ENCODE assay signal across 21 cellular contexts in genomic region chr4:1419708-1420107, GRCh38. TPM values are rescaled to one million over a fixed set of nuclear protein-coding genes. Genes with fewer than 3 reads are reported as not detected.
"Had no signal": no experiment of that assay in that cellular context is flagged by ENCODE, and none has a peak within 500 bp of the region (broad histone marks: within the 10 kb centered on the region; RNA-seq: fewer than 3 reads in every experiment).

No MANE protein-coding gene starts in this region.

- H3K9me3 Mint-ChIP-seq: activated CD4-positive, alpha-beta T cell treated with anti-CD3 and anti-CD28 coated beads, Interleukin-2, amount 10 ng/mL, durations not matched to agents 7 days and 5 days; activated naive CD4-positive, alpha-beta T cell treated with anti-CD3 and anti-CD28 coated beads for 36 hours; activated naive CD8-positive, alpha-beta T cell treated with anti-CD3 and anti-CD28 coated beads, Interleukin-2, amount 10 ng/mL, durations not matched to agents 7 days and 5 days; activated T-cell treated with anti-CD3 and anti-CD28 coated beads, Interleukin-2, amount 50 U/mL, for 4 hours; activated T-helper 2 cell treated with anti-CD3 and anti-CD28 coated beads, Interferon-gamma antibody, Interleukin-2, Interleukin-4, amounts not matched to agents 10 μg/mL and 5 μg/mL and 100 μg/mL, durations not matched to agents 14 hours and 24 hours and 36 hours; endodermal cell had no signal

- H3K36me3 ChIP-seq: breast epithelium, esophagus squamous epithelium, gastrocnemius medialis had no signal

- H3K4me3 ChIP-seq: breast epithelium, esophagus squamous epithelium, gastrocnemius medialis, smooth muscle cell had no signal

- H3K27ac Mint-ChIP-seq: activated CD4-positive, alpha-beta T cell treated with anti-CD3 and anti-CD28 coated beads, Interleukin-2, amount 10 ng/mL, durations not matched to agents 7 days and 5 days; activated naive CD4-positive, alpha-beta T cell treated with anti-CD3 and anti-CD28 coated beads for 36 hours; activated naive CD8-positive, alpha-beta T cell treated with anti-CD3 and anti-CD28 coated beads, Interleukin-2, amount 10 ng/mL, durations not matched to agents 7 days and 5 days; activated T-helper 2 cell treated with anti-CD3 and anti-CD28 coated beads, Interferon-gamma antibody, Interleukin-2, Interleukin-4, amounts not matched to agents 10 μg/mL and 5 μg/mL and 100 μg/mL, durations not matched to agents 14 hours and 24 hours and 36 hours; endodermal cell; nephron had no signal

- DNase-seq: activated CD4-positive, alpha-beta T cell treated with anti-CD3 and anti-CD28 coated beads, Interleukin-2, amount 10 ng/mL, durations not matched to agents 7 days and 5 days; activated CD8-positive, alpha-beta memory T cell treated with anti-CD3 and anti-CD28 coated beads, Interleukin-2, amount 50 U/mL, for 48 hours; activated naive CD4-positive, alpha-beta T cell treated with anti-CD3 and anti-CD28 coated beads for 36 hours; activated naive CD8-positive, alpha-beta T cell treated with anti-CD3 and anti-CD28 coated beads, Interleukin-2, amount 10 ng/mL, durations not matched to agents 7 days and 5 days; activated T-cell treated with anti-CD3 and anti-CD28 coated beads, Interleukin-2, amount 50 U/mL, for 4 hours; amniotic stem cell; cortex of kidney; endodermal cell; esophagus squamous epithelium; gastrocnemius medialis; stimulated activated CD4-positive, alpha-beta T cell treated with anti-CD3 and anti-CD28 coated beads, Interleukin-4, amount 100 ng/mL, for 1 hour; stimulated activated naive CD4-positive, alpha-beta T cell had no signal

- H3K36me3 Mint-ChIP-seq: activated naive CD8-positive, alpha-beta T cell treated with anti-CD3 and anti-CD28 coated beads, Interleukin-2, amount 10 ng/mL, durations not matched to agents 7 days and 5 days had no signal

- ATAC-seq: activated T-cell treated with anti-CD3 and anti-CD28 coated beads, Interleukin-2, amount 50 U/mL, for 4 hours; gastrocnemius medialis; sciatic nerve; SK-N-SH treated with all-trans-retinoic acid at 6 μM for 48 hours had no signal

- H3K4me1 Mint-ChIP-seq: activated naive CD8-positive, alpha-beta T cell treated with anti-CD3 and anti-CD28 coated beads, Interleukin-2, amount 10 ng/mL, durations not matched to agents 7 days and 5 days; nephron had no signal

- H3K4me3 Mint-ChIP-seq: activated CD4-positive, alpha-beta T cell treated with anti-CD3 and anti-CD28 coated beads, Interleukin-2, amount 10 ng/mL, durations not matched to agents 7 days and 5 days; activated naive CD4-positive, alpha-beta T cell treated with anti-CD3 and anti-CD28 coated beads for 36 hours; activated naive CD8-positive, alpha-beta T cell treated with anti-CD3 and anti-CD28 coated beads, Interleukin-2, amount 10 ng/mL, durations not matched to agents 7 days and 5 days; activated T-cell treated with anti-CD3 and anti-CD28 coated beads, Interleukin-2, amount 50 U/mL, for 4 hours; endodermal cell; nephron had no signal

RNA-seq across cellular contexts. Expression of gene NKX1-1, which starts 13.5 kb away (rescaled TPM):
- total RNA-seq: activated CD4-positive, alpha-beta T cell treated with anti-CD3 and anti-CD28 coated beads, Interleukin-2, amount 10 ng/mL, durations not matched to agents 7 days and 5 days; activated naive CD4-positive, alpha-beta T cell treated with anti-CD3 and anti-CD28 coated beads for 36 hours; activated naive CD8-positive, alpha-beta T cell treated with anti-CD3 and anti-CD28 coated beads, Interleukin-2, amount 10 ng/mL, durations not matched to agents 7 days and 5 days; activated T-cell treated with anti-CD3 and anti-CD28 coated beads, Interleukin-2, amount 50 U/mL, for 4 hours; activated T-helper 2 cell treated with anti-CD3 and anti-CD28 coated beads, Interferon-gamma antibody, Interleukin-2, Interleukin-4, amounts not matched to agents 10 μg/mL and 5 μg/mL and 100 μg/mL, durations not matched to agents 14 hours and 24 hours and 36 hours; breast epithelium; endodermal cell; esophagus squamous epithelium; gastrocnemius medialis; myocyte; sciatic nerve; smooth muscle cell; T-helper 2 cell treated with Interferon-gamma antibody and Interleukin-4, amounts not matched to agents 100 ng/mL and 5 ng/mL, for 36 hours; ureter had no signal
